Comparison of ENCODE assay signal across 8 cellular contexts in the genomic region with DNA sequence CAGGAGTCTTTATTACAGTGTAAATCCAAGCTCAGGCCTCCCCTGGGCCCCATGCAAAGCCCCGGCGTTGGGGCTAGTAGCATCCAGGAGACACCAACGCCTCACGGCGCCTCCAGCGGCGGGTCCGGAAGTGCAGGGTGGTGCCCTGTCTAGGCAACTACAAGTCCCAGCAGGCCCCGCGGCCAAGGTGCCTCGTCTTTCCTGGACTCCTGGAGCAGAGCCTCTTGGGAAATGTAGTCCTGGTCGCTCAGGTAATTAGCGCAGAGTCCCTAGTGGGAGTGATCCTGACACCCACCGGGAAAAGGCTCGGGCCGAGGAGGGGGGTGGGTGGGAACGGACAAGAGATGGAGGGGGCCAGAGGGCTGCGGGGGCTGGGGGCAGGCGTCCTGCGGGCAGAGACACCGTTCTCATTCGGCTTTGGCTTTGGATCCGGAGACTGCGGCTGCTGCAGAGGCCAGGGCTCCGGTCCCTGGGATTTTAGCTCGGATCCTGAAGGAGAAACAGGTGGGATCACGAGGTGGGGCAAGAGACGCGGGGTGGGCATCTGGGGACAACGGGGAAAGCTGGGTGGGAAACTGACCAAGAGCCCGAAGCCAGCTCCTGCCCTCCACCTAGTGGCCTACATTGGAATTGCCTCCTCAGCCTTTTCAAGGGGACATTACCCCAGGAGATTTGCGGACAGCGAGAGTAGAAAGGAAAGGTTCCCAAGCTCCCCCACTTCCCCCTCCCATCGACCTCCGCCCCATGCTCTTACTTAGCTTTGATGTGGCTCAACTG. TPM values are rescaled to one million over a fixed set of nuclear protein-coding genes. Genes with fewer than 3 reads are reported as not detected.
DNase-seq lines count a peak whose midpoint lies in the region; TF ChIP-seq lines count a peak whose summit lies in the region.

No MANE protein-coding gene starts in this region.

- H3K9ac ChIP-seq in SK-N-MC (ENCODE audit: insufficient read length): no peak overlapping the region

- H3K27me3 Mint-ChIP-seq in HFFc6 (ENCODE audit: insufficient read depth) (no peaks in the 10 kb centered on the region; the same call in 1 of the 2 replicates), osteocyte (ENCODE audit: unreplicated experiment) (no peaks in the 10 kb centered on the region)

- H3K9me3 ChIP-seq in SK-N-MC (ENCODE audit: low read depth, low read length) (no peaks in the 10 kb centered on the region), thymus (ENCODE audit: control insufficient read depth) (no peaks in the 10 kb centered on the region)

- WGBS in thymus: under 1% methylated on average over 35 of the region's 35 CpGs

- peak overlapping the region; percentile 94 for H3K4me3 Mint-ChIP-seq in HFFc6
- H3K4me3 Mint-ChIP-seq in osteocyte (ENCODE audit: unreplicated experiment): peak overlapping the region; percentile 92

- no peaks in the 10 kb centered on the region for H3K27me3 ChIP-seq in thymus (ENCODE audit: control insufficient read depth, insufficient read depth)

- H3K36me3 ChIP-seq in SK-N-MC (ENCODE audit: insufficient read depth, low read length): no peaks in the 10 kb centered on the region
- no peaks in the 10 kb centered on the region for H3K36me3 ChIP-seq in thymus (ENCODE audit: control insufficient read depth, insufficient read depth)

- no peaks in the 10 kb centered on the region for H3K4me1 ChIP-seq in thymus (ENCODE audit: control insufficient read depth, insufficient read depth, low read length)

- H3K4me1 Mint-ChIP-seq in HFFc6 (ENCODE audit: low read depth) (peaks cover 7% of the 10 kb centered on the region), osteocyte (ENCODE audit: unreplicated experiment) (peaks cover 5% of the 10 kb centered on the region)

- peak; percentile 94 for DNase-seq in HFFc6
- peak; percentile 91 for DNase-seq in NB4 (ENCODE audit: low read depth)
- peak; percentile 85 for DNase-seq in SK-N-MC (ENCODE audit: low read depth, low spot score)
- peak; percentile 97 for DNase-seq in activated naive CD4-positive, alpha-beta T cell treated with anti-CD3 and anti-CD28 coated beads, Interleukin-2, amount 50 U/mL, for 16 hours
- peak; percentile 96 for DNase-seq in glomerular visceral epithelial cell (ENCODE audit: extremely low spot score)
- DNase-seq in osteocyte (ENCODE audit: extremely low spot score, unreplicated experiment): peak; percentile 99

- H3K36me3 Mint-ChIP-seq in HFFc6 (ENCODE audit: low read depth): no peaks in the 10 kb centered on the region
- H3K36me3 Mint-ChIP-seq in osteocyte (ENCODE audit: unreplicated experiment): no peaks in the 10 kb centered on the region

- TF ChIP-seq CTCF in HFFc6 (IDR thresholded peaks at IDR 0.05): peak; percentile 85
- peak; percentile 71 for TF ChIP-seq CTCF in NB4 (IDR thresholded peaks at IDR 0.05; ENCODE audit: low read depth, low read length)
- TF ChIP-seq CTCF in osteocyte (IDR thresholded peaks at IDR 0.05): peak; percentile 70

- H3K4me3 ChIP-seq in GM08714 (ENCODE audit: low read length) (peak overlapping the region; percentile 57), NB4 (ENCODE audit: low read depth, low read length) (peak overlapping the region; percentile 52), SK-N-MC (peak overlapping the region; percentile 85), thymus (ENCODE audit: low read length) (peak overlapping the region; percentile 53)

- H3K9me3 Mint-ChIP-seq in HFFc6: no peaks in the 10 kb centered on the region
- H3K9me3 Mint-ChIP-seq in osteocyte (ENCODE audit: unreplicated experiment): no peaks in the 10 kb centered on the region

- H3K27ac ChIP-seq in SK-N-MC (no peak overlapping the region), thymus (ENCODE audit: low read depth) (no peak overlapping the region)

- no peak for TF ChIP-seq POLR2A in NB4 (IDR thresholded peaks at IDR 0.05; ENCODE audit: extremely low read depth, insufficient read length)

- peak overlapping the region; percentile 82 for H3K27ac Mint-ChIP-seq in HFFc6
- peak overlapping the region; percentile 96 for H3K27ac Mint-ChIP-seq in osteocyte (ENCODE audit: unreplicated experiment)

RNA-seq across cellular contexts. Expression of gene RTN2, which starts 11.4 kb away (rescaled TPM):
- total RNA-seq in HFFc6 (2021; fragmentation: NEBNext Ultra II Directional; extraction: Animal tissue kit (Norgen Biotek cat#: 25700)): 10 to 100 TPM; 10.3 to 21.3 (median 13.8) TPM
- total RNA-seq in osteocyte: 15.6 and 15.8 TPM in 2 replicates
- polyA plus RNA-seq in thymus: 5.0 TPM

RNA-seq across cellular contexts. Expression of gene PPM1N, which starts 12.8 kb away (rescaled TPM):
- 1 to 10 TPM in 4 of 6 experiments, under 1 TPM in 2; 0.80 to 1.3 (median 1.1) TPM for total RNA-seq in HFFc6 (2021; fragmentation: NEBNext Ultra II Directional; extraction: Animal tissue kit (Norgen Biotek cat#: 25700))
- total RNA-seq in osteocyte: 0.29 and 0.62 TPM in 2 replicates
- 4.0 TPM for polyA plus RNA-seq in thymus

RNA-seq across cellular contexts. Expression of gene FOSB, which starts 17.7 kb away (rescaled TPM):
- 10 to 100 TPM; 35.0 to 71.5 (median 62.9) TPM for total RNA-seq in HFFc6 (2021; fragmentation: NEBNext Ultra II Directional; extraction: Animal tissue kit (Norgen Biotek cat#: 25700))
- 93.8 and 176 TPM in 2 replicates for total RNA-seq in osteocyte
- polyA plus RNA-seq in thymus: 7.1 TPM

RNA-seq across cellular contexts. Expression of gene VASP, which starts 21.8 kb away (rescaled TPM):
- total RNA-seq in HFFc6 (2021; fragmentation: NEBNext Ultra II Directional; extraction: Animal tissue kit (Norgen Biotek cat#: 25700)): 100 to 1,000 TPM; 179 to 199 (median 185) TPM
- total RNA-seq in osteocyte: 61.9 and 68.9 TPM in 2 replicates
- polyA plus RNA-seq in thymus: 138 TPM
